1 cellular context compared by ENCODE assay signal in genomic region chr21:37059181-37059580, GRCh38.
TF ChIP-seq lines count a peak whose summit lies in the region.

No MANE protein-coding gene starts in this region.

TF ChIP-seq in K562, 482 proteins besides CTCF, POLR2A, EP300 and RAD21:
- TF ChIP-seq HNRNPH1 (optimal IDR thresholded peaks at IDR 0.05; ENCODE audit: low read depth, low read length) (no peak), CBX5 (IDR thresholded peaks at IDR 0.05; ENCODE audit: borderline replicate concordance, low read depth) (no peak), ZNF583 (CRISPR knock-in tag; IDR thresholded peaks at IDR 0.05) (no peak), ZNF217 (CRISPR knock-in tag; IDR thresholded peaks at IDR 0.05) (no peak), CHAMP1 (IDR thresholded peaks at IDR 0.05) (0 out of 2 replicates have a peak, but pooled peaks have one; percentile 18), STAT5B (CRISPR knock-in tag; IDR thresholded peaks at IDR 0.05) (no peak), CC2D1A (IDR thresholded peaks at IDR 0.05) (peak; percentile 62), ZNF274 (IDR thresholded peaks at IDR 0.05; ENCODE audit: borderline replicate concordance, low read depth, low read length) (no peak), SNRNP70 (optimal IDR thresholded peaks at IDR 0.05; ENCODE audit: low read depth, low read length) (no peak), SP1 (CRISPR knock-in tag; IDR thresholded peaks at IDR 0.05) (no peak), SRSF7 (optimal IDR thresholded peaks at IDR 0.05; ENCODE audit: low read depth, low read length) (no peak), ZNF263 (CRISPR knock-in tag; IDR thresholded peaks at IDR 0.05; ENCODE audit: borderline replicate concordance) (no peak), MEF2D (tag; conservative IDR thresholded peaks at IDR 0.05; ENCODE audit: low read depth) (no peak), ATF3 (IDR thresholded peaks at IDR 0.05) (no peak), ATF3 (CRISPR knock-in tag; conservative IDR thresholded peaks at IDR 0.05) (no peak), LEF1 (IDR thresholded peaks at IDR 0.05) (no peak), NEUROD1 (IDR thresholded peaks at IDR 0.05; ENCODE audit: borderline replicate concordance, low read depth, low read length, partially characterized antibody) (no peak), PCBP1 (IDR thresholded peaks at IDR 0.05; ENCODE audit: low read depth, low read length, poor library complexity, severe bottlenecking) (no peak)
